In the genomic region with DNA sequence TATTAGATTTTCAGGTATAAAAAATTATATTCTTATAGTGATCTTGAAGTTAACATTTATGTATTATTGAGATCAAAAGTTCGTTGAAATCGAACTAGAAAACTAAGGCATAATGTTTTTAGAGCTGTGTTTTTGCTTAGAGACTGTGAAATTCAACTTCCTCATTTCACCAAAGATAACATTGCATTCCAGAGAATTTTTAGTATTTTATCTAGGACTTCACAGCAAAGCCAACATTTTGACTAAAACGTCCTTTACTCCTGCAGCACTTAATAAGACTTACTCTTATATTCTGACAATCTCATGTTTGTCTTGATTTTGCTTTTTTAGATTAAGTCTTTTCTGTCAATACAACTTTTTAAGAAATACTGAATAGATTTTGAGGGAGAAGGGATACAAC, we compare ENCODE assay signal across 1 cellular context.
TF ChIP-seq lines count a peak whose summit lies in the region.

No MANE protein-coding gene starts in this region.

TF ChIP-seq in SK-N-SH, 30 proteins besides CTCF, POLR2A, EP300 and RAD21 (continued from another document):
- TF ChIP-seq, protein P1, sequence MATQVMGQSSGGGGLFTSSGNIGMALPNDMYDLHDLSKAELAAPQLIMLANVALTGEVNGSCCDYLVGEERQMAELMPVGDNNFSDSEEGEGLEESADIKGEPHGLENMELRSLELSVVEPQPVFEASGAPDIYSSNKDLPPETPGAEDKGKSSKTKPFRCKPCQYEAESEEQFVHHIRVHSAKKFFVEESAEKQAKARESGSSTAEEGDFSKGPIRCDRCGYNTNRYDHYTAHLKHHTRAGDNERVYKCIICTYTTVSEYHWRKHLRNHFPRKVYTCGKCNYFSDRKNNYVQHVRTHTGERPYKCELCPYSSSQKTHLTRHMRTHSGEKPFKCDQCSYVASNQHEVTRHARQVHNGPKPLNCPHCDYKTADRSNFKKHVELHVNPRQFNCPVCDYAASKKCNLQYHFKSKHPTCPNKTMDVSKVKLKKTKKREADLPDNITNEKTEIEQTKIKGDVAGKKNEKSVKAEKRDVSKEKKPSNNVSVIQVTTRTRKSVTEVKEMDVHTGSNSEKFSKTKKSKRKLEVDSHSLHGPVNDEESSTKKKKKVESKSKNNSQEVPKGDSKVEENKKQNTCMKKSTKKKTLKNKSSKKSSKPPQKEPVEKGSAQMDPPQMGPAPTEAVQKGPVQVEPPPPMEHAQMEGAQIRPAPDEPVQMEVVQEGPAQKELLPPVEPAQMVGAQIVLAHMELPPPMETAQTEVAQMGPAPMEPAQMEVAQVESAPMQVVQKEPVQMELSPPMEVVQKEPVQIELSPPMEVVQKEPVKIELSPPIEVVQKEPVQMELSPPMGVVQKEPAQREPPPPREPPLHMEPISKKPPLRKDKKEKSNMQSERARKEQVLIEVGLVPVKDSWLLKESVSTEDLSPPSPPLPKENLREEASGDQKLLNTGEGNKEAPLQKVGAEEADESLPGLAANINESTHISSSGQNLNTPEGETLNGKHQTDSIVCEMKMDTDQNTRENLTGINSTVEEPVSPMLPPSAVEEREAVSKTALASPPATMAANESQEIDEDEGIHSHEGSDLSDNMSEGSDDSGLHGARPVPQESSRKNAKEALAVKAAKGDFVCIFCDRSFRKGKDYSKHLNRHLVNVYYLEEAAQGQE (IDR thresholded peaks at IDR 0.05; ENCODE audit: low read depth, low read length) = no peak
- TF ChIP-seq, protein P2, sequence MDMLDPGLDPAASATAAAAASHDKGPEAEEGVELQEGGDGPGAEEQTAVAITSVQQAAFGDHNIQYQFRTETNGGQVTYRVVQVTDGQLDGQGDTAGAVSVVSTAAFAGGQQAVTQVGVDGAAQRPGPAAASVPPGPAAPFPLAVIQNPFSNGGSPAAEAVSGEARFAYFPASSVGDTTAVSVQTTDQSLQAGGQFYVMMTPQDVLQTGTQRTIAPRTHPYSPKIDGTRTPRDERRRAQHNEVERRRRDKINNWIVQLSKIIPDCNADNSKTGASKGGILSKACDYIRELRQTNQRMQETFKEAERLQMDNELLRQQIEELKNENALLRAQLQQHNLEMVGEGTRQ (IDR thresholded peaks at IDR 0.05; ENCODE audit: borderline replicate concordance, low read depth, low read length) = no peak
- no peak for TF ChIP-seq TEAD4 (IDR thresholded peaks at IDR 0.05; ENCODE audit: borderline replicate concordance, insufficient read depth)
- no peak for TF ChIP-seq FOXM1 (IDR thresholded peaks at IDR 0.05; ENCODE audit: low read depth)
- TF ChIP-seq FOXJ3 (CRISPR knock-in tag; IDR thresholded peaks at IDR 0.05) = no peak
- TF ChIP-seq NFIC (IDR thresholded peaks at IDR 0.05; ENCODE audit: borderline replicate concordance) = no peak
- no peak for TF ChIP-seq TAF1 (IDR thresholded peaks at IDR 0.05; ENCODE audit: borderline replicate concordance, low read depth, low read length)
- no peak for TF ChIP-seq RCOR1 (IDR thresholded peaks at IDR 0.05; ENCODE audit: low read length)
- no peak for TF ChIP-seq JUND (IDR thresholded peaks at IDR 0.05)
- TF ChIP-seq, protein P3, sequence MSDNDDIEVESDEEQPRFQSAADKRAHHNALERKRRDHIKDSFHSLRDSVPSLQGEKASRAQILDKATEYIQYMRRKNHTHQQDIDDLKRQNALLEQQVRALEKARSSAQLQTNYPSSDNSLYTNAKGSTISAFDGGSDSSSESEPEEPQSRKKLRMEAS (IDR thresholded peaks at IDR 0.05; ENCODE audit: low read depth) = no peak
- no peak for TF ChIP-seq MXI1 (IDR thresholded peaks at IDR 0.05; ENCODE audit: low read depth, low read length)
- TF ChIP-seq, protein P4, sequence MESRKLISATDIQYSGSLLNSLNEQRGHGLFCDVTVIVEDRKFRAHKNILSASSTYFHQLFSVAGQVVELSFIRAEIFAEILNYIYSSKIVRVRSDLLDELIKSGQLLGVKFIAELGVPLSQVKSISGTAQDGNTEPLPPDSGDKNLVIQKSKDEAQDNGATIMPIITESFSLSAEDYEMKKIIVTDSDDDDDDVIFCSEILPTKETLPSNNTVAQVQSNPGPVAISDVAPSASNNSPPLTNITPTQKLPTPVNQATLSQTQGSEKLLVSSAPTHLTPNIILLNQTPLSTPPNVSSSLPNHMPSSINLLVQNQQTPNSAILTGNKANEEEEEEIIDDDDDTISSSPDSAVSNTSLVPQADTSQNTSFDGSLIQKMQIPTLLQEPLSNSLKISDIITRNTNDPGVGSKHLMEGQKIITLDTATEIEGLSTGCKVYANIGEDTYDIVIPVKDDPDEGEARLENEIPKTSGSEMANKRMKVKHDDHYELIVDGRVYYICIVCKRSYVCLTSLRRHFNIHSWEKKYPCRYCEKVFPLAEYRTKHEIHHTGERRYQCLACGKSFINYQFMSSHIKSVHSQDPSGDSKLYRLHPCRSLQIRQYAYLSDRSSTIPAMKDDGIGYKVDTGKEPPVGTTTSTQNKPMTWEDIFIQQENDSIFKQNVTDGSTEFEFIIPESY (IDR thresholded peaks at IDR 0.05; ENCODE audit: borderline replicate concordance, low read depth) = no peak
- TF ChIP-seq, protein P5, sequence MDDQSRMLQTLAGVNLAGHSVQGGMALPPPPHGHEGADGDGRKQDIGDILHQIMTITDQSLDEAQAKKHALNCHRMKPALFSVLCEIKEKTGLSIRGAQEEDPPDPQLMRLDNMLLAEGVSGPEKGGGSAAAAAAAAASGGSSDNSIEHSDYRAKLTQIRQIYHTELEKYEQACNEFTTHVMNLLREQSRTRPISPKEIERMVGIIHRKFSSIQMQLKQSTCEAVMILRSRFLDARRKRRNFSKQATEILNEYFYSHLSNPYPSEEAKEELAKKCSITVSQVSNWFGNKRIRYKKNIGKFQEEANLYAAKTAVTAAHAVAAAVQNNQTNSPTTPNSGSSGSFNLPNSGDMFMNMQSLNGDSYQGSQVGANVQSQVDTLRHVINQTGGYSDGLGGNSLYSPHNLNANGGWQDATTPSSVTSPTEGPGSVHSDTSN (IDR thresholded peaks at IDR 0.05) = no peak
- no peak for TF ChIP-seq FOSL2 (IDR thresholded peaks at IDR 0.05; ENCODE audit: borderline replicate concordance, low read depth)
- no peak for TF ChIP-seq TCF12 (IDR thresholded peaks at IDR 0.05)
TF ChIP-seq in SK-N-SH: peak in this region for 0.
